9 cellular contexts compared by ENCODE assay signal in the genomic region with DNA sequence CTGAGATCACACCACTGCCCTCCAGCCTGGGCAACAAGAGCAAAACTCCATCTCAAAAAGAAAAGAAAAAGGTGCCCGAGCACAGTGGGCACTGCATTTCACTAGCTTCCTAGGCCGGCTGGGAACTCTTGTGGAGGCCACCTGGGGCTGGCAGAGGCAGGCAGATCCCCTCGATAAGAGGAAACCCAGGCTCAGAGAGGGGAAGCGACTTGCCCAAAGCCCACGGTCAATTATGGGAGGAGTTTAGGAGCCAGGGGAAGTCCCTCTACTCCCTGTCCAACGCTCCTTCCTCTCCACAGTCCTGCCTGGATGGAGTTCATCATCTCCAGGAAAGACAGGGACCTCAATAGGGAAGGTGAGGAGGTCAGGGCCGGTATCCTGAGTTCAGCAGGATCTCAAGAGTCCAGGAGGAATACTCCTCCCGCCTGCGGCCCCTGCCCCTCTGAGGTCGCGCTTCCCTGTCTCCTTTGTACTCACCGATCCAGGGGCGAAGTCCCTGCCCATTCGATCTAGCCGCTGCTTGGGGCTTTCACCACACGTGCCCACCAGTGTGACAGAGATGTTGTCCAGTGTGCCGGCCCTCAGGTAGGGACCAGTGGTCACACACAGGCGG. TPM values are rescaled to one million over a fixed set of nuclear protein-coding genes. Genes with fewer than 3 reads are reported as not detected.
DNase-seq lines count a peak whose midpoint lies in the region; ATAC-seq and TF ChIP-seq lines count a peak whose summit lies in the region.
"Had no signal": no experiment of that assay in that cellular context is flagged by ENCODE, and none has a peak within 500 bp of the region (broad histone marks: within the 10 kb centered on the region; RNA-seq: fewer than 3 reads in every experiment).

No MANE protein-coding gene starts in this region.

- no peak overlapping the region for H3K27ac ChIP-seq in SJCRH30
- H3K27ac ChIP-seq in fibroblast of lung (ENCODE audit: insufficient read depth, low read length) = no peak overlapping the region

- no peaks in the 10 kb centered on the region for H3K4me1 ChIP-seq in SJCRH30
- H3K4me1 ChIP-seq in fibroblast of lung (ENCODE audit: control insufficient read depth, extremely low read depth, insufficient read depth, low read length) = peaks cover 5% of the 10 kb centered on the region
- peaks cover 17% of the 10 kb centered on the region for H3K4me1 ChIP-seq in skeletal muscle satellite cell (ENCODE audit: control insufficient read depth, insufficient read depth, low read length)

- no peaks in the 10 kb centered on the region for H3K79me2 ChIP-seq in fibroblast of lung (ENCODE audit: control insufficient read depth, insufficient read depth, low read length)

- H3K4me2 ChIP-seq in fibroblast of lung (ENCODE audit: extremely low read depth, insufficient read depth, low read length) (peak overlapping the region; percentile 99), skeletal muscle satellite cell (ENCODE audit: low read length) (peak overlapping the region; percentile 96)

- no peaks in the 10 kb centered on the region for H4K20me1 ChIP-seq in fibroblast of lung (ENCODE audit: control insufficient read depth, extremely low read depth, insufficient read depth, low read length)

- H3K27me3 ChIP-seq in SJCRH30 (no peaks in the 10 kb centered on the region), fibroblast of lung (ENCODE audit: control insufficient read depth, insufficient read depth, low read length) (peaks cover 33% of the 10 kb centered on the region), skeletal muscle satellite cell (ENCODE audit: control insufficient read depth, insufficient read depth, low read length) (peaks cover 39% of the 10 kb centered on the region)

- H2AFZ ChIP-seq in fibroblast of lung (ENCODE audit: low read length) = peak overlapping the region; percentile 60

- H3K9me3 ChIP-seq in SJCRH30 (replicated peaks) = no peaks in the 10 kb centered on the region
- no peaks in the 10 kb centered on the region for H3K9me3 ChIP-seq in fibroblast of lung (ENCODE audit: control insufficient read depth, insufficient read depth, low read depth, low read length)
- H3K9me3 ChIP-seq in skeletal muscle satellite cell (replicated peaks; ENCODE audit: low read length) = no peaks in the 10 kb centered on the region
- H3K9me3 ChIP-seq: adrenal gland had no signal

- no peak for ATAC-seq in GM19324 (IDR thresholded peaks at IDR 0.05; ENCODE audit: low FRiP score, unreplicated experiment)

- H3K4me3 ChIP-seq in SJCRH30 = peak overlapping the region; percentile 60
- peak overlapping the region in 2 of 4 experiments; percentile 70 to 83 for H3K4me3 ChIP-seq in fibroblast of lung (replicated peaks in 1 of 4; ENCODE audit: control extremely low read depth in 1 of 4, insufficient read depth in 1 of 4, low read depth in 3 of 4, low read length in 4 of 4)
- H3K4me3 ChIP-seq in skeletal muscle satellite cell (ENCODE audit: low read length) = peak overlapping the region; percentile 70

- H3K9ac ChIP-seq in fibroblast of lung (ENCODE audit: insufficient read depth, low read length) (no peak overlapping the region), skeletal muscle satellite cell (ENCODE audit: low read depth, low read length) (peak overlapping the region; percentile 32)

- TF ChIP-seq CTCF in fibroblast of lung (conservative IDR thresholded peaks at IDR 0.05 in 1 of 2, IDR thresholded peaks at IDR 0.05 in 1 of 2; ENCODE audit: low read depth in 1 of 2, low read length in 2 of 2) = no peak

- DNase-seq in DMS53 (lab: John Stamatoyannopoulos, UW) (peak; percentile 49), DMS53 treated with DMSO at 0.1 percent for 48 hours (lab: John Stamatoyannopoulos, UW; ENCODE audit: unreplicated experiment) (no peak), SJCRH30 (peak in 1 of 2 experiments; percentile 22), fibroblast of lung (ENCODE audit: low read depth in 2 of 2) (no peak), kidney glomerular epithelial cell (lab: John Stamatoyannopoulos, UW) (no peak)
- no peak for DNase-seq in activated CD4-positive, CD25-positive, alpha-beta regulatory T cell treated with anti-CD3 and anti-CD28 coated beads, Interleukin-2, amount 50 U/mL, for 72 hours

- H3K36me3 ChIP-seq in SJCRH30 (no peaks in the 10 kb centered on the region), fibroblast of lung (ENCODE audit: control insufficient read depth, insufficient read depth, low read length) (no peaks in the 10 kb centered on the region), skeletal muscle satellite cell (ENCODE audit: insufficient read depth, low read length) (no peaks in the 10 kb centered on the region)
- H3K36me3 ChIP-seq: adrenal gland had no signal

RNA-seq across cellular contexts. Expression of a gene that starts 0.8 kb away (rescaled TPM):
- not detected in 2 replicates for total RNA-seq in SJCRH30 (2014; rRNA removed; shearing (Covaris generic))
- total RNA-seq in fibroblast of lung = not detected in 2 replicates
- 0.01 and 0.03 TPM in 2 replicates for polyA plus RNA-seq in fibroblast of lung
- polyA plus RNA-seq in fibroblast of lung (2012) = not detected in 2 replicates
- not detected in 2 replicates for polyA minus RNA-seq in fibroblast of lung (ENCODE audit: low replicate concordance)
- total RNA-seq in skeletal muscle satellite cell (2012; rRNA removed) = under 0.01 and 0.25 TPM in 2 replicates
- total RNA-seq: adrenal gland had no signal
- polyA plus RNA-seq: adrenal gland had no signal

RNA-seq across cellular contexts. Expression of a gene that starts 6.4 kb away (rescaled TPM):
- 0.79 and 0.91 TPM in 2 replicates for total RNA-seq in SJCRH30 (2014; rRNA removed; shearing (Covaris generic))
- under 0.01 TPM in 1 of 2 replicates, not detected in the other for total RNA-seq in fibroblast of lung
- polyA plus RNA-seq in fibroblast of lung = not detected in 2 replicates
- polyA plus RNA-seq in fibroblast of lung (2012) = not detected in 2 replicates
- not detected in 2 replicates for polyA minus RNA-seq in fibroblast of lung (ENCODE audit: low replicate concordance)
- under 0.01 TPM in 2 replicates for total RNA-seq in skeletal muscle satellite cell (2012; rRNA removed)

RNA-seq across cellular contexts. Expression of a gene that starts 30.0 kb away (rescaled TPM):
- total RNA-seq in SJCRH30 (2014; rRNA removed; shearing (Covaris generic)) = not detected in 2 replicates
- not detected in 2 replicates for total RNA-seq in fibroblast of lung
- not detected in 2 replicates for polyA plus RNA-seq in fibroblast of lung
- polyA plus RNA-seq in fibroblast of lung (2012) = not detected in 2 replicates
- not detected in 2 replicates for polyA minus RNA-seq in fibroblast of lung (ENCODE audit: low replicate concordance)
- total RNA-seq in skeletal muscle satellite cell (2012; rRNA removed) = under 0.01 TPM in 1 of 2 replicates, not detected in the other
- total RNA-seq: adrenal gland had no signal
- polyA plus RNA-seq: adrenal gland had no signal

RNA-seq across cellular contexts. Expression of a gene that starts 34.7 kb away (rescaled TPM):
- 9.3 and 13.5 TPM in 2 replicates for total RNA-seq in SJCRH30 (2014; rRNA removed; shearing (Covaris generic))
- 3.1 and 6.9 TPM in 2 replicates for total RNA-seq in fibroblast of lung
- polyA plus RNA-seq in fibroblast of lung = 2.5 and 4.1 TPM in 2 replicates
- 4.9 and 6.7 TPM in 2 replicates for polyA plus RNA-seq in fibroblast of lung (2012)
- polyA minus RNA-seq in fibroblast of lung (ENCODE audit: low replicate concordance) = 50.9 and 72.7 TPM in 2 replicates
- total RNA-seq in skeletal muscle satellite cell (2012; rRNA removed) = 12.7 and 28.2 TPM in 2 replicates

RNA-seq across cellular contexts. Expression of a gene that starts 45.3 kb away (rescaled TPM):
- total RNA-seq in SJCRH30 (2014; rRNA removed; shearing (Covaris generic)) = 6.1 and 7.9 TPM in 2 replicates
- total RNA-seq in fibroblast of lung = 3.6 and 8.1 TPM in 2 replicates
- 12.2 and 14.2 TPM in 2 replicates for polyA plus RNA-seq in fibroblast of lung
- polyA plus RNA-seq in fibroblast of lung (2012) = 25.6 and 29.3 TPM in 2 replicates
- 24.1 and 29.9 TPM in 2 replicates for polyA minus RNA-seq in fibroblast of lung (ENCODE audit: low replicate concordance)
- total RNA-seq in skeletal muscle satellite cell (2012; rRNA removed) = 2.0 and 5.5 TPM in 2 replicates
